In the genomic region with DNA sequence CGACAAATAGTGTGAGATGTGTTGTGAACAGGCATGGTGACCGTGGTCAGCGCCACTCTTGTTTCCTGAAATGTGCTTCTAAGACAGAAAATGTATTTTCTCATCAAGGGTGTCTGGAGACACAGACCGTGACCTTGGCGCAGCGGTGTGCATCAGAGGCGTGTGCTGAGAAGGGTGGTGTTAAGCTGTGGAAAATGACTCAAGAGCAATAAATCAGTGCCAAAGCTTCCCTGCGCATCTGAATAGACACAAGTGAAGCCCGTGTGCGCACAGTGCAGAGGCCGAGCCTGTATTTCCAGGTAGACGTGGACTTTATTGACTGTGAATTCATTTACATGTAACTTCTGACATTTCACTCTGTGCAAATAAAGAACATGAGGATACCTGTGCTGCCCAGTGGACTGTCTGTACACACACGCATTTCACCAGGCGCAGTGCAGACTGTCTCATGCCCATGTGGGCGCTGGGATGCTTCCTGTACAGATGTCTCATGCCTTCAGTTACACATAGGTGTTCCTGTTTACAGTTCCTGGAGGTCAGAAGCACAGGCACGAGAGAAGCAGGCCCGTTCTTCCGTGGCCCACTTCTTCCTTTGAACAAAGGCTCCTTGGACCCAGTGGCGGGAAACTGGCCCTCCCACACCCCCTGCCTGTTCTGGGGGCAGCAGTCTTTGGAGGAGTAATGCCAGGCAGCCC, we compare ENCODE assay signal across 15 cellular contexts. TPM values are rescaled to one million over a fixed set of nuclear protein-coding genes. Genes with fewer than 3 reads are reported as not detected.
DNase-seq lines count a peak whose midpoint lies in the region; ATAC-seq lines count a peak whose summit lies in the region.
"Had no signal": no experiment of that assay in that cellular context is flagged by ENCODE, and none has a peak within 500 bp of the region (broad histone marks: within the 10 kb centered on the region; RNA-seq: fewer than 3 reads in every experiment).

No MANE protein-coding gene starts in this region.

- peak overlapping the region; percentile 11 for H3K27ac Mint-ChIP-seq in activated CD8-positive, alpha-beta memory T cell treated with anti-CD3 and anti-CD28 coated beads, Interleukin-2, amount 10 ng/mL, durations not matched to agents 7 days and 5 days
- H3K27ac Mint-ChIP-seq in activated naive CD8-positive, alpha-beta T cell treated with anti-CD3 and anti-CD28 coated beads, Interleukin-2, amount 10 ng/mL, durations not matched to agents 7 days and 5 days = peak overlapping the region; percentile 43
- no peak overlapping the region for H3K27ac Mint-ChIP-seq in stimulated activated naive B cell treated with anti-CD40 and anti-IgM and Interleukin-4, amounts not matched to agents 10 μg/mL and 1 μg/mL and 100 μg/mL, for 72 hours
- H3K27ac Mint-ChIP-seq: nephron had no signal

- no peak for DNase-seq in activated CD8-positive, alpha-beta memory T cell treated with anti-CD3 and anti-CD28 coated beads, Interleukin-2, amount 10 ng/mL, durations not matched to agents 7 days and 5 days
- no peak for DNase-seq in activated CD8-positive, alpha-beta memory T cell treated with anti-CD3 and anti-CD28 coated beads, Interleukin-2, amount 50 U/mL, for 48 hours
- peak; percentile 12 for DNase-seq in Jurkat, Clone E6-1 (ENCODE audit: low read depth, low spot score)
- DNase-seq in activated naive CD8-positive, alpha-beta T cell treated with anti-CD3 and anti-CD28 coated beads, Interleukin-2, amount 10 ng/mL, durations not matched to agents 7 days and 5 days = no peak
- DNase-seq in stimulated activated naive CD8-positive, alpha-beta T cell treated with anti-CD3 and anti-CD28 coated beads, Interleukin-15, Interleukin-2, amounts not matched to agents 100 U/mL and 50 U/mL, for 24 hours = no peak
- no peak for DNase-seq in stimulated activated naive B cell treated with anti-CD40 and anti-IgM and Interleukin-4, amounts not matched to agents 10 μg/mL and 1 μg/mL and 100 μg/mL, for 72 hours
- no peak for DNase-seq in COLO829 (ENCODE audit: low spot score)
- DNase-seq in T1000 (lab: John Stamatoyannopoulos, UW) = no peak
- DNase-seq: DMS 273 treated with DMSO at 0.1 percent for 48 hours, GM23248, mammary epithelial cell, MV-4-11, SHP77 had no signal

- H3K4me1 Mint-ChIP-seq in activated CD8-positive, alpha-beta memory T cell treated with anti-CD3 and anti-CD28 coated beads, Interleukin-2, amount 10 ng/mL, durations not matched to agents 7 days and 5 days = peaks cover 10% of the 10 kb centered on the region
- H3K4me1 Mint-ChIP-seq in activated naive CD8-positive, alpha-beta T cell treated with anti-CD3 and anti-CD28 coated beads, Interleukin-2, amount 10 ng/mL, durations not matched to agents 7 days and 5 days = peaks cover 21% of the 10 kb centered on the region
- H3K4me1 Mint-ChIP-seq in stimulated activated naive B cell treated with anti-CD40 and anti-IgM and Interleukin-4, amounts not matched to agents 10 μg/mL and 1 μg/mL and 100 μg/mL, for 72 hours = no peaks in the 10 kb centered on the region
- H3K4me1 Mint-ChIP-seq: nephron had no signal

- no peak for ATAC-seq in activated CD8-positive, alpha-beta memory T cell treated with anti-CD3 and anti-CD28 coated beads, Interleukin-2, amount 10 ng/mL, durations not matched to agents 7 days and 5 days
- peak; percentile 31 for ATAC-seq in activated naive CD8-positive, alpha-beta T cell treated with anti-CD3 and anti-CD28 coated beads, Interleukin-2, amount 10 ng/mL, durations not matched to agents 7 days and 5 days (ENCODE audit: low read depth)
- ATAC-seq in stimulated activated naive CD8-positive, alpha-beta T cell treated with anti-CD3 and anti-CD28 coated beads, Interleukin-15, Interleukin-2, amounts not matched to agents 100 U/mL and 50 U/mL, for 24 hours = peak; percentile 48
- ATAC-seq in stimulated activated naive B cell treated with anti-CD40 and anti-IgM and Interleukin-4, amounts not matched to agents 10 μg/mL and 1 μg/mL and 100 μg/mL, for 72 hours (replicated peaks) = no peak

- H3K36me3 Mint-ChIP-seq in activated CD8-positive, alpha-beta memory T cell treated with anti-CD3 and anti-CD28 coated beads, Interleukin-2, amount 10 ng/mL, durations not matched to agents 7 days and 5 days = peaks cover 9% of the 10 kb centered on the region
- peaks cover 23% of the 10 kb centered on the region for H3K36me3 Mint-ChIP-seq in activated naive CD8-positive, alpha-beta T cell treated with anti-CD3 and anti-CD28 coated beads, Interleukin-2, amount 10 ng/mL, durations not matched to agents 7 days and 5 days
- peaks cover 51 to 74% of the 10 kb centered on the region in 2 donors for H3K36me3 Mint-ChIP-seq in stimulated activated naive B cell treated with anti-CD40 and anti-IgM and Interleukin-4, amounts not matched to agents 10 μg/mL and 1 μg/mL and 100 μg/mL, for 72 hours

- no peaks in the 10 kb centered on the region for H3K27me3 Mint-ChIP-seq in activated CD8-positive, alpha-beta memory T cell treated with anti-CD3 and anti-CD28 coated beads, Interleukin-2, amount 10 ng/mL, durations not matched to agents 7 days and 5 days
- H3K27me3 Mint-ChIP-seq in activated naive CD8-positive, alpha-beta T cell treated with anti-CD3 and anti-CD28 coated beads, Interleukin-2, amount 10 ng/mL, durations not matched to agents 7 days and 5 days = no peaks in the 10 kb centered on the region
- no peaks in the 10 kb centered on the region for H3K27me3 Mint-ChIP-seq in stimulated activated naive B cell treated with anti-CD40 and anti-IgM and Interleukin-4, amounts not matched to agents 10 μg/mL and 1 μg/mL and 100 μg/mL, for 72 hours

- CTCF ChIA-PET in activated CD8-positive, alpha-beta memory T cell treated with anti-CD3 and anti-CD28 coated beads, Interleukin-2, amount 10 ng/mL, durations not matched to agents 7 days and 5 days (lab: Charles Lee) = no interaction called here

- no peak overlapping the region for H3K4me3 Mint-ChIP-seq in activated CD8-positive, alpha-beta memory T cell treated with anti-CD3 and anti-CD28 coated beads, Interleukin-2, amount 10 ng/mL, durations not matched to agents 7 days and 5 days
- H3K4me3 Mint-ChIP-seq in activated naive CD8-positive, alpha-beta T cell treated with anti-CD3 and anti-CD28 coated beads, Interleukin-2, amount 10 ng/mL, durations not matched to agents 7 days and 5 days = peak overlapping the region; percentile 42
- no peak overlapping the region for H3K4me3 Mint-ChIP-seq in stimulated activated naive B cell treated with anti-CD40 and anti-IgM and Interleukin-4, amounts not matched to agents 10 μg/mL and 1 μg/mL and 100 μg/mL, for 72 hours
- H3K4me3 Mint-ChIP-seq: nephron had no signal

- POLR2A ChIA-PET in activated naive CD8-positive, alpha-beta T cell treated with anti-CD3 and anti-CD28 coated beads, Interleukin-2, amount 10 ng/mL, durations not matched to agents 7 days and 5 days (lab: Charles Lee) = no interaction called here

- H3K9me3 Mint-ChIP-seq in activated CD8-positive, alpha-beta memory T cell treated with anti-CD3 and anti-CD28 coated beads, Interleukin-2, amount 10 ng/mL, durations not matched to agents 7 days and 5 days (ENCODE audit: low read depth) = no peaks in the 10 kb centered on the region
- no peaks in the 10 kb centered on the region for H3K9me3 Mint-ChIP-seq in activated naive CD8-positive, alpha-beta T cell treated with anti-CD3 and anti-CD28 coated beads, Interleukin-2, amount 10 ng/mL, durations not matched to agents 7 days and 5 days
- peaks cover 9 to 12% of the 10 kb centered on the region in 2 donors for H3K9me3 Mint-ChIP-seq in stimulated activated naive B cell treated with anti-CD40 and anti-IgM and Interleukin-4, amounts not matched to agents 10 μg/mL and 1 μg/mL and 100 μg/mL, for 72 hours
- H3K9me3 Mint-ChIP-seq: nephron had no signal

- no peak overlapping the region for H3K4me3 ChIP-seq in Jurkat, Clone E6-1 (ENCODE audit: low read length)
- H3K4me3 ChIP-seq: GM23248, tibial nerve had no signal

RNA-seq across cellular contexts. Expression of a gene that starts 31.9 kb away (rescaled TPM):
- 1 to 10 TPM; 3.4 to 9.8 TPM for total RNA-seq in activated CD8-positive, alpha-beta memory T cell treated with anti-CD3 and anti-CD28 coated beads, Interleukin-2, amount 10 ng/mL, durations not matched to agents 7 days and 5 days
- polyA plus RNA-seq in Jurkat, Clone E6-1 (2012; ENCODE audit: insufficient read depth, insufficient read length) = 38.1 TPM
- total RNA-seq in activated naive CD8-positive, alpha-beta T cell treated with anti-CD3 and anti-CD28 coated beads, Interleukin-2, amount 10 ng/mL, durations not matched to agents 7 days and 5 days = 10 to 100 TPM; 39.7 to 46.8 TPM

Comparison
In these comparisons a context has a peak if more than half of its experiments do, and no peak if none do; other contexts are left out.
1. ATAC-seq: peak in activated naive CD8-positive, alpha-beta T cell treated with anti-CD3 and anti-CD28 coated beads, Interleukin-2, amount 10 ng/mL, durations not matched to agents 7 days and 5 days (single experiment) and stimulated activated naive CD8-positive, alpha-beta T cell treated with anti-CD3 and anti-CD28 coated beads, Interleukin-15, Interleukin-2, amounts not matched to agents 100 U/mL and 50 U/mL, for 24 hours (single experiment); none in activated CD8-positive, alpha-beta memory T cell treated with anti-CD3 and anti-CD28 coated beads, Interleukin-2, amount 10 ng/mL, durations not matched to agents 7 days and 5 days (single experiment) and stimulated activated naive B cell treated with anti-CD40 and anti-IgM and Interleukin-4, amounts not matched to agents 10 μg/mL and 1 μg/mL and 100 μg/mL, for 72 hours (0 of 2).